Comparison of ENCODE assay signal across 39 cellular contexts in genomic region chr4:61752617-61753016, GRCh38.
"Had no signal": no experiment of that assay in that cellular context is flagged by ENCODE, and none has a peak within 500 bp of the region (broad histone marks: within the 10 kb centered on the region; RNA-seq: fewer than 3 reads in every experiment).

No MANE protein-coding gene starts in this region.

- H3K27me3 Mint-ChIP-seq: activated naive CD4-positive, alpha-beta T cell treated with anti-CD3 and anti-CD28 coated beads, Interleukin-2, amount 10 ng/mL, durations not matched to agents 7 days and 5 days; activated naive CD4-positive, alpha-beta T cell treated with anti-CD3 and anti-CD28 coated beads, Interleukin-2, amount 50 U/mL, for 24 hours; activated naive CD8-positive, alpha-beta T cell; activated naive CD8-positive, alpha-beta T cell treated with anti-CD3 and anti-CD28 coated beads for 36 hours; activated naive CD8-positive, alpha-beta T cell treated with anti-CD3 and anti-CD28 coated beads, Interleukin-2, amount 10 ng/mL, durations not matched to agents 7 days and 5 days; activated naive CD8-positive, alpha-beta T cell treated with anti-CD3 and anti-CD28 coated beads, Interleukin-2, amount 50 U/mL, for 24 hours; activated T-helper 17 cell treated with anti-CD3 and anti-CD28 coated beads, Interleukin-2, amount 50 U/mL, for 72 hours; brain; central memory CD8-positive, alpha-beta T cell had no signal

- H3K4me3 ChIP-seq: adrenal gland, ascending aorta, body of pancreas, breast epithelium, cardiac muscle cell had no signal

- H3K9me3 Mint-ChIP-seq: activated T-helper 1 cell treated with anti-CD3 and anti-CD28 coated beads, Interleukin-12 subunit alpha, Interleukin-12 subunit beta, Interleukin-2, Interleukin-4 antibody, amounts not matched to agents 30 ng/mL and 10 ng/mL and 1 ng/mL, durations not matched to agents 14 hours and 24 hours and 36 hours had no signal

- H3K27ac ChIP-seq: adrenal gland, ascending aorta, body of pancreas, brain microvascular endothelial cell, breast epithelium, cardiac muscle cell had no signal

- H3K4me3 Mint-ChIP-seq: activated naive CD4-positive, alpha-beta T cell treated with anti-CD3 and anti-CD28 coated beads for 36 hours; activated naive CD4-positive, alpha-beta T cell treated with anti-CD3 and anti-CD28 coated beads, Interleukin-2, amount 10 ng/mL, durations not matched to agents 7 days and 5 days; activated naive CD4-positive, alpha-beta T cell treated with anti-CD3 and anti-CD28 coated beads, Interleukin-2, amount 50 U/mL, for 24 hours; activated naive CD8-positive, alpha-beta T cell; activated naive CD8-positive, alpha-beta T cell treated with anti-CD3 and anti-CD28 coated beads for 36 hours; activated naive CD8-positive, alpha-beta T cell treated with anti-CD3 and anti-CD28 coated beads, Interleukin-2, amount 10 ng/mL, durations not matched to agents 7 days and 5 days; activated naive CD8-positive, alpha-beta T cell treated with anti-CD3 and anti-CD28 coated beads, Interleukin-2, amount 50 U/mL, for 24 hours; activated T-cell treated with anti-CD3 and anti-CD28 coated beads, Interleukin-2, amount 50 U/mL, for 4 hours; activated T-cell treated with anti-CD3 and anti-CD28 coated beads, Interleukin-2, amount 50 U/mL, for 72 hours; activated T-helper 1 cell treated with anti-CD3 and anti-CD28 coated beads, Interleukin-12 subunit alpha, Interleukin-12 subunit beta, Interleukin-2, Interleukin-4 antibody, amounts not matched to agents 30 ng/mL and 10 ng/mL and 1 ng/mL, durations not matched to agents 14 hours and 24 hours and 36 hours; activated T-helper 17 cell treated with anti-CD3 and anti-CD28 coated beads, Interleukin-2, amount 50 U/mL, for 72 hours; brain; central memory CD8-positive, alpha-beta T cell had no signal

- H3K9me3 ChIP-seq: adrenal gland, ascending aorta, body of pancreas, breast epithelium had no signal

- H3K36me3 Mint-ChIP-seq: activated naive CD4-positive, alpha-beta T cell treated with anti-CD3 and anti-CD28 coated beads, Interleukin-2, amount 10 ng/mL, durations not matched to agents 7 days and 5 days; activated naive CD4-positive, alpha-beta T cell treated with anti-CD3 and anti-CD28 coated beads, Interleukin-2, amount 50 U/mL, for 24 hours; activated naive CD8-positive, alpha-beta T cell; activated naive CD8-positive, alpha-beta T cell treated with anti-CD3 and anti-CD28 coated beads for 36 hours; activated naive CD8-positive, alpha-beta T cell treated with anti-CD3 and anti-CD28 coated beads, Interleukin-2, amount 10 ng/mL, durations not matched to agents 7 days and 5 days had no signal

- DNase-seq: activated effector memory CD4-positive, alpha-beta T cell treated with anti-CD3 and anti-CD28 coated beads, Interleukin-2, amount 50 U/mL, for 16 hours; activated effector memory CD4-positive, alpha-beta T cell treated with Interleukin-2 at 50 U/mL for 16 hours; activated gamma-delta T cell; activated gamma-delta T cell treated with Interleukin-2 at 50 U/mL for 16 hours; activated naive CD4-positive, alpha-beta T cell; activated naive CD4-positive, alpha-beta T cell treated with anti-CD3 and anti-CD28 coated beads for 36 hours; activated naive CD4-positive, alpha-beta T cell treated with anti-CD3 and anti-CD28 coated beads, Interleukin-2, amount 10 ng/mL, durations not matched to agents 7 days and 5 days; activated naive CD4-positive, alpha-beta T cell treated with anti-CD3 and anti-CD28 coated beads, Interleukin-2, amount 50 U/mL, for 16 hours; activated naive CD4-positive, alpha-beta T cell treated with Interleukin-2 at 50 U/mL for 16 hours; activated naive CD8-positive, alpha-beta T cell treated with anti-CD3 and anti-CD28 coated beads for 36 hours; activated naive CD8-positive, alpha-beta T cell treated with anti-CD3 and anti-CD28 coated beads, Interleukin-2, amount 10 ng/mL, durations not matched to agents 7 days and 5 days; activated naive CD8-positive, alpha-beta T cell treated with anti-CD3 and anti-CD28 coated beads, Interleukin-2, amount 50 U/mL, for 24 hours; activated T-cell treated with anti-CD3 and anti-CD28 coated beads, Interleukin-2, amount 50 U/mL, for 4 hours; activated T-cell treated with anti-CD3 and anti-CD28 coated beads, Interleukin-2, amount 50 U/mL, for 48 hours; activated T-cell treated with anti-CD3 and anti-CD28 coated beads, Interleukin-2, amount 50 U/mL, for 72 hours; adrenal gland; amniotic stem cell; amygdala; anterior cingulate cortex; aorta; body of pancreas; brain microvascular endothelial cell; caudate nucleus; central memory CD4-positive, alpha-beta T cell; cerebellar nuclear complex had no signal

- ATAC-seq: activated naive CD4-positive, alpha-beta T cell treated with anti-CD3 and anti-CD28 coated beads, Interleukin-2, amount 50 U/mL, for 72 hours; activated naive CD8-positive, alpha-beta T cell treated with anti-CD3 and anti-CD28 coated beads, Interleukin-2, amount 50 U/mL, for 24 hours; activated T-cell treated with anti-CD3 and anti-CD28 coated beads, Interleukin-2, amount 50 U/mL, for 4 hours; activated T-cell treated with anti-CD3 and anti-CD28 coated beads, Interleukin-2, amount 50 U/mL, for 72 hours; activated T-helper 17 cell treated with anti-CD3 and anti-CD28 coated beads, Interleukin-2, amount 50 U/mL, for 72 hours; body of pancreas had no signal

- H3K36me3 ChIP-seq: adrenal gland, ascending aorta, brain microvascular endothelial cell, breast epithelium, cardiac muscle cell had no signal

- H3K27me3 ChIP-seq: adrenal gland, ascending aorta, body of pancreas, brain microvascular endothelial cell, breast epithelium, cardiac muscle cell had no signal

- H3K4me1 Mint-ChIP-seq: activated naive CD4-positive, alpha-beta T cell treated with anti-CD3 and anti-CD28 coated beads, Interleukin-2, amount 10 ng/mL, durations not matched to agents 7 days and 5 days; activated naive CD4-positive, alpha-beta T cell treated with anti-CD3 and anti-CD28 coated beads, Interleukin-2, amount 50 U/mL, for 24 hours; activated naive CD8-positive, alpha-beta T cell treated with anti-CD3 and anti-CD28 coated beads for 36 hours; activated naive CD8-positive, alpha-beta T cell treated with anti-CD3 and anti-CD28 coated beads, Interleukin-2, amount 10 ng/mL, durations not matched to agents 7 days and 5 days; activated naive CD8-positive, alpha-beta T cell treated with anti-CD3 and anti-CD28 coated beads, Interleukin-2, amount 50 U/mL, for 24 hours; activated T-helper 17 cell treated with anti-CD3 and anti-CD28 coated beads, Interleukin-2, amount 50 U/mL, for 72 hours; brain; central memory CD8-positive, alpha-beta T cell had no signal

- FAIRE-seq: astrocyte, bronchial epithelial cell, colon had no signal

- H3K27ac Mint-ChIP-seq: activated naive CD4-positive, alpha-beta T cell treated with anti-CD3 and anti-CD28 coated beads for 36 hours; activated naive CD4-positive, alpha-beta T cell treated with anti-CD3 and anti-CD28 coated beads, Interleukin-2, amount 10 ng/mL, durations not matched to agents 7 days and 5 days; activated naive CD4-positive, alpha-beta T cell treated with anti-CD3 and anti-CD28 coated beads, Interleukin-2, amount 50 U/mL, for 24 hours; activated naive CD4-positive, alpha-beta T cell treated with anti-CD3 and anti-CD28 coated beads, Interleukin-2, amount 50 U/mL, for 72 hours; activated naive CD8-positive, alpha-beta T cell; activated naive CD8-positive, alpha-beta T cell treated with anti-CD3 and anti-CD28 coated beads for 36 hours; activated naive CD8-positive, alpha-beta T cell treated with anti-CD3 and anti-CD28 coated beads, Interleukin-2, amount 10 ng/mL, durations not matched to agents 7 days and 5 days; activated naive CD8-positive, alpha-beta T cell treated with anti-CD3 and anti-CD28 coated beads, Interleukin-2, amount 50 U/mL, for 24 hours; activated T-cell treated with anti-CD3 and anti-CD28 coated beads, Interleukin-2, amount 50 U/mL, for 72 hours; activated T-helper 1 cell treated with anti-CD3 and anti-CD28 coated beads, Interleukin-12 subunit alpha, Interleukin-12 subunit beta, Interleukin-2, Interleukin-4 antibody, amounts not matched to agents 30 ng/mL and 10 ng/mL and 1 ng/mL, durations not matched to agents 14 hours and 24 hours and 36 hours; activated T-helper 17 cell treated with anti-CD3 and anti-CD28 coated beads, Interleukin-2, amount 50 U/mL, for 72 hours; activated T-helper 2 cell treated with anti-CD3 and anti-CD28 coated beads, Interferon-gamma antibody, Interleukin-2, Interleukin-4, amounts not matched to agents 10 μg/mL and 5 μg/mL and 100 μg/mL, durations not matched to agents 14 hours and 24 hours and 36 hours; brain had no signal

- H3K4me1 ChIP-seq: adrenal gland, ascending aorta, body of pancreas, breast epithelium had no signal
